Comparison of ENCODE assay signal across 36 cellular contexts in genomic region chr5:11455505-11455904, GRCh38.
"Had no signal": no experiment of that assay in that cellular context is flagged by ENCODE, and none has a peak within 500 bp of the region (broad histone marks: within the 10 kb centered on the region; RNA-seq: fewer than 3 reads in every experiment).

No MANE protein-coding gene starts in this region.

- DNase-seq: Karpas-422, Kasumi-1, MG63, MM.1S, MV-4-11, NCI-H1048, NCI-H1092, NCI-H1092 treated with DMSO at 0.1 percent for 48 hours, NCI-H1105, NCI-H1105 treated with DMSO at 0.1 percent for 48 hours, NCI-H1417, NCI-H1417 treated with DMSO at 0.1 percent for 48 hours, NCI-H1436, NCI-H1436 treated with DMSO at 0.1 percent for 48 hours, NCI-H146, NCI-H1694, NCI-H1694 treated with DMSO at 0.1 percent for 48 hours, NCI-H187, NCI-H187 treated with DMSO at 0.1 percent for 48 hours, NCI-H1930, NCI-H2029, NCI-H2029 treated with DMSO at 0.1 percent for 48 hours, NCI-H2081, NCI-H2081 treated with DMSO at 0.1 percent for 48 hours, NCI-H2107, NCI-H2171, NCI-H2171 treated with DMSO at 0.1 percent for 48 hours, NCI-H226, NCI-H345, NCI-H446, NCI-H446 treated with DMSO at 0.1 percent for 48 hours, NCI-H510A, NCI-H510A treated with DMSO at 0.1 percent for 48 hours, NCI-H524, NCI-H524 treated with DMSO at 0.1 percent for 48 hours had no signal

- H3K9me3 ChIP-seq: MG63 had no signal

- H3K4me2 ChIP-seq: KMS-11 had no signal

- H3K9ac ChIP-seq: KMS-11 had no signal

- H3K4me3 ChIP-seq: MG63 had no signal

- H3K36me3 ChIP-seq: MG63 had no signal

- H3K27ac ChIP-seq: KMS-11 had no signal
